In the genomic region with DNA sequence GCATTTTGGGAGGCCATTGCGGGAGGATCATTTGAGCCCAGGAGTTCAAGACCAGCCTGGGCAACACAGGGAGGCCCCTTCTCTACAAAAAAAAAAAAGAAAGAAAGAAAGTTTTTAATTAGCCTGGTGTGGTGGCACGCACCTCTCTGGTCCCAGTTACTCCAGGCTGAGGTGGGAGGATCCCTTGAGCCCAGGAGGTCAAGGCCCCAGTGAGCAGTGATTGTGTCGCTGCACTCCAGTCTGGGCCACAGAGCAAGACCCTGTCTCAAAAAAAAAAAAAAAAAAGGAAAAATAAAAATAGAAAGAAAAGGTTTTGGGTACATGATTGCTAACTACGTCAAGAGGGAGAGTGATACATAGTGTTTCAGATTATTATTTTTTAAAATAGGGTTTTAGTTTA, we compare ENCODE assay signal across 22 cellular contexts. TPM values are rescaled to one million over a fixed set of nuclear protein-coding genes. Genes with fewer than 3 reads are reported as not detected.
DNase-seq lines count a peak whose midpoint lies in the region; ATAC-seq, FAIRE-seq and TF ChIP-seq lines count a peak whose summit lies in the region.
"Had no signal": no experiment of that assay in that cellular context is flagged by ENCODE, and none has a peak within 500 bp of the region (broad histone marks: within the 10 kb centered on the region; RNA-seq: fewer than 3 reads in every experiment).

No MANE protein-coding gene starts in this region.

- whole genome bisulfite sequencing in trophoblast cell (ENCODE audit: extremely low coverage, insufficient coverage, insufficient read length): no CpG with 5 or more reads among the region's 4 CpGs

- H2AFZ ChIP-seq in trophoblast cell (ENCODE audit: insufficient read depth, low read length, poor library complexity): no peak overlapping the region

- no peak for ATAC-seq in Panc1

- intact Hi-C loops in Panc1 (cut with micrococcal nuclease; ENCODE audit: unreplicated experiment): no loop called here
- intact Hi-C loops in CD4-positive, alpha-beta memory T cell (cut with micrococcal nuclease): no loop called here

- H2BK5ac ChIP-seq in trophoblast cell (ENCODE audit: low read depth, low read length, poor library complexity): no peak overlapping the region

- no peak overlapping the region for H2BK120ac ChIP-seq in trophoblast cell (ENCODE audit: insufficient read depth, low read length, poor library complexity)

- H3K27me3 ChIP-seq in Panc1 (ENCODE audit: control insufficient read depth, insufficient read depth, low read length) (no peaks in the 10 kb centered on the region), trophoblast cell (ENCODE audit: insufficient read depth, low read length) (no peaks in the 10 kb centered on the region)
- no peaks in the 10 kb centered on the region for H3K27me3 ChIP-seq in CD4-positive, alpha-beta memory T cell (ENCODE audit: insufficient read depth, low read length)
- H3K27me3 ChIP-seq: Peyer's patch had no signal

- peaks cover 1% of the 10 kb centered on the region for H3K79me1 ChIP-seq in trophoblast cell (ENCODE audit: low read length)

- peak; percentile 6 for FAIRE-seq in frontal cortex (lab: Jason Lieb, UNC)
- FAIRE-seq: A204.1, GM12892, GM19239 had no signal

- H3K14ac ChIP-seq in trophoblast cell (ENCODE audit: low read length): no peak overlapping the region

- TF ChIP-seq CTCF in C4-2B (conservative IDR thresholded peaks at IDR 0.05): no peak
- TF ChIP-seq CTCF in Panc1 (IDR thresholded peaks at IDR 0.05): no peak
- TF ChIP-seq CTCF in glutamatergic neuron (IDR thresholded peaks at IDR 0.05; ENCODE audit: partially characterized antibody, unreplicated experiment): no peak

- no peak overlapping the region for H4K12ac ChIP-seq in trophoblast cell (ENCODE audit: low read depth, low read length)

- H3K27ac ChIP-seq in C4-2B: peak overlapping the region; percentile 74
- H3K27ac ChIP-seq in Panc1 (ENCODE audit: low read length): peak overlapping the region; percentile 84; the same call in 1 of the 2 replicates
- H3K27ac ChIP-seq in trophoblast cell (ENCODE audit: low read depth, low read length): no peak overlapping the region
- no peak overlapping the region for H3K27ac ChIP-seq in CD4-positive, alpha-beta memory T cell (ENCODE audit: low read depth, low read length)

- H3K79me2 ChIP-seq in trophoblast cell (ENCODE audit: control insufficient read depth, insufficient read depth, low read length, poor library complexity): no peaks in the 10 kb centered on the region

- H3K36me3 ChIP-seq in Panc1 (ENCODE audit: control insufficient read depth, insufficient read depth, low read length) (no peaks in the 10 kb centered on the region), trophoblast cell (ENCODE audit: control insufficient read depth in 1 of 2, insufficient read depth in 2 of 2, low read length in 2 of 2) (no peaks in the 10 kb centered on the region)
- no peaks in the 10 kb centered on the region for H3K36me3 ChIP-seq in CD4-positive, alpha-beta memory T cell (ENCODE audit: insufficient read depth, low read length)
- H3K36me3 ChIP-seq: Peyer's patch had no signal

- no peak overlapping the region for H3K18ac ChIP-seq in trophoblast cell (ENCODE audit: low read length)

- no peak overlapping the region for H3K4me2 ChIP-seq in trophoblast cell (ENCODE audit: low read length)

- H3K4me3 Mint-ChIP-seq in CD4-positive, alpha-beta memory T cell: peak overlapping the region in 1 of 8 donors; percentile 10
- no peak overlapping the region for H3K4me3 Mint-ChIP-seq in glutamatergic neuron (ENCODE audit: unreplicated experiment)
- H3K4me3 Mint-ChIP-seq: HFFc6 had no signal

- DNase-seq in Panc1 (ENCODE audit: low read depth, low spot score) (no peak), frontal cortex (ENCODE audit: low spot score in 2 of 2) (no peak), trophoblast cell (no peak), SHP77 (lab: John Stamatoyannopoulos, UW) (no peak), NCI-H524 (lab: John Stamatoyannopoulos, UW) (no peak), glutamatergic neuron (no peak)
- no peak for DNase-seq in CD4-positive, alpha-beta memory T cell
- DNase-seq: C1 segment of cervical spinal cord, DND-41, GDM1, HFFc6, Karpas-422, MM.1S, NCI-H187 treated with DMSO at 0.1 percent for 48 hours, NCI-H446, NCI-H748 treated with DMSO at 0.1 percent for 48 hours, Peyer's patch, SIG-M5 had no signal

- H2BK12ac ChIP-seq in trophoblast cell (ENCODE audit: low read length): peak overlapping the region; percentile 49

- H4K91ac ChIP-seq in trophoblast cell (ENCODE audit: low read depth, low read length): no peak overlapping the region

- in situ Hi-C loops in Panc1 (cut with HindIII; ENCODE audit: low pct_unique_long_range_greater_than_20kb, low sequenced_read_pairs): no loop called here

- no peaks in the 10 kb centered on the region for H3K9me3 ChIP-seq in Panc1 (ENCODE audit: control insufficient read depth, insufficient read depth, low read depth, low read length)
- H3K9me3 ChIP-seq in trophoblast cell (ENCODE audit: insufficient read depth, low read depth, low read length): no peaks in the 10 kb centered on the region
- H3K9me3 ChIP-seq in CD4-positive, alpha-beta memory T cell (ENCODE audit: control insufficient read depth in 1 of 2, low read length in 2 of 2): no peaks in the 10 kb centered on the region
- H3K9me3 ChIP-seq: Peyer's patch had no signal

- no peak overlapping the region for H4K8ac ChIP-seq in trophoblast cell (ENCODE audit: low read depth, low read length)

- no peaks in the 10 kb centered on the region for H3K9me3 Mint-ChIP-seq in CD4-positive, alpha-beta memory T cell
- H3K9me3 Mint-ChIP-seq in glutamatergic neuron (ENCODE audit: unreplicated experiment): no peaks in the 10 kb centered on the region
- H3K9me3 Mint-ChIP-seq: HFFc6 had no signal

- H3K4me1 ChIP-seq in Panc1 (ENCODE audit: control insufficient read depth, insufficient read depth, low read length) (peaks cover 35% of the 10 kb centered on the region), trophoblast cell (ENCODE audit: control insufficient read depth in 1 of 2, insufficient read depth in 2 of 2, low read length in 2 of 2) (no peaks in the 10 kb centered on the region)
- peaks cover 21% of the 10 kb centered on the region for H3K4me1 ChIP-seq in CD4-positive, alpha-beta memory T cell (ENCODE audit: insufficient read depth, low read length)

- H3K9ac ChIP-seq in trophoblast cell (ENCODE audit: low read length): no peak overlapping the region

- POLR2A ChIA-PET in Panc1 (lab: Charles Lee): no interaction called here
- POLR2A ChIA-PET in CD4-positive, alpha-beta memory T cell (lab: Charles Lee; ENCODE audit: partially characterized antibody): no interaction called here

- no TSS peak for BruUV-seq in Panc1 (replicated peaks; lab: Mats Ljungman, UMichigan)

- H3K27me3 Mint-ChIP-seq in CD4-positive, alpha-beta memory T cell: no peaks in the 10 kb centered on the region
- no peaks in the 10 kb centered on the region for H3K27me3 Mint-ChIP-seq in glutamatergic neuron (ENCODE audit: unreplicated experiment)

- H3K4me3 ChIP-seq in Panc1 (ENCODE audit: low read depth in 2 of 2, low read length in 2 of 2) (no peak overlapping the region), trophoblast cell (ENCODE audit: low read depth, low read length) (no peak overlapping the region)
- no peak overlapping the region for H3K4me3 ChIP-seq in CD4-positive, alpha-beta memory T cell (ENCODE audit: low read length in 2 of 2)
- H3K4me3 ChIP-seq: Peyer's patch had no signal

- H3K27ac Mint-ChIP-seq in CD4-positive, alpha-beta memory T cell: no peak overlapping the region
- H3K27ac Mint-ChIP-seq in glutamatergic neuron (ENCODE audit: unreplicated experiment): no peak overlapping the region
- H3K27ac Mint-ChIP-seq: HFFc6 had no signal

- H3K36me3 Mint-ChIP-seq in CD4-positive, alpha-beta memory T cell: no peaks in the 10 kb centered on the region
- no peaks in the 10 kb centered on the region for H3K36me3 Mint-ChIP-seq in glutamatergic neuron (ENCODE audit: unreplicated experiment)

- no peak overlapping the region for H3K23ac ChIP-seq in trophoblast cell (ENCODE audit: low read length)

- H3K4ac ChIP-seq in trophoblast cell (ENCODE audit: low read depth, low read length): no peak overlapping the region

- peak overlapping the region; percentile 29 for H2AK5ac ChIP-seq in trophoblast cell (ENCODE audit: low read length)

- CTCF ChIA-PET in Panc1 (lab: Charles Lee): interaction anchor here (0.6 kb wide), 1 partner anchor 32 kb away, joined by 9 read pairs; no protein-coding TSS in a partner anchor
- CTCF ChIA-PET in CD4-positive, alpha-beta memory T cell (lab: Charles Lee; ENCODE audit: partially characterized antibody): no interaction called here

- peaks cover 11 to 28% (median 16%) of the 10 kb centered on the region in 4 donors for H3K4me1 Mint-ChIP-seq in CD4-positive, alpha-beta memory T cell
- H3K4me1 Mint-ChIP-seq in glutamatergic neuron (ENCODE audit: low read depth, unreplicated experiment): peaks cover 12% of the 10 kb centered on the region

RNA-seq across cellular contexts. Expression of a gene that starts 2.0 kb away (rescaled TPM):
- total RNA-seq in Panc1 (2021; ENCODE audit: unreplicated experiment) (32.8 TPM), frontal cortex (32.6 TPM), glutamatergic neuron (ENCODE audit: unreplicated experiment) (9.1 TPM)
- polyA plus RNA-seq in Panc1 (2012; ENCODE audit: insufficient read length): 15.0 TPM
- polyA plus RNA-seq in trophoblast cell (2013): 7.0 and 7.8 TPM in 2 replicates
- total RNA-seq in CD4-positive, alpha-beta memory T cell: 1 to 10 TPM; 7.4 to 7.6 TPM
- polyA plus RNA-seq in CD4-positive, alpha-beta memory T cell: 1 to 10 TPM in 1 of 2 donors, under 1 TPM in 1; 0.04 to 1.4 TPM

RNA-seq across cellular contexts. Expression of a gene that starts 48.2 kb away (rescaled TPM):
- total RNA-seq in Panc1 (2021; ENCODE audit: unreplicated experiment): not detected
- polyA plus RNA-seq in Panc1 (2012; ENCODE audit: insufficient read length): not detected
- 0.41 TPM for total RNA-seq in frontal cortex
- polyA plus RNA-seq in trophoblast cell (2013): 16.9 and 17.4 TPM in 2 replicates
- not detected for total RNA-seq in CD4-positive, alpha-beta memory T cell
- polyA plus RNA-seq in CD4-positive, alpha-beta memory T cell: not detected
- total RNA-seq in glutamatergic neuron (ENCODE audit: unreplicated experiment): 0.64 TPM
- total RNA-seq: Peyer's patch had no signal

Comparison
In these comparisons a context has a peak if more than half of its experiments do, and no peak if none do; other contexts are left out.
1. H3K27ac ChIP-seq: peak in C4-2B (single experiment) and Panc1 (single experiment); none in trophoblast cell (single experiment) and CD4-positive, alpha-beta memory T cell (single experiment).